ENCODE assay signal across 8 cellular contexts in the genomic region with DNA sequence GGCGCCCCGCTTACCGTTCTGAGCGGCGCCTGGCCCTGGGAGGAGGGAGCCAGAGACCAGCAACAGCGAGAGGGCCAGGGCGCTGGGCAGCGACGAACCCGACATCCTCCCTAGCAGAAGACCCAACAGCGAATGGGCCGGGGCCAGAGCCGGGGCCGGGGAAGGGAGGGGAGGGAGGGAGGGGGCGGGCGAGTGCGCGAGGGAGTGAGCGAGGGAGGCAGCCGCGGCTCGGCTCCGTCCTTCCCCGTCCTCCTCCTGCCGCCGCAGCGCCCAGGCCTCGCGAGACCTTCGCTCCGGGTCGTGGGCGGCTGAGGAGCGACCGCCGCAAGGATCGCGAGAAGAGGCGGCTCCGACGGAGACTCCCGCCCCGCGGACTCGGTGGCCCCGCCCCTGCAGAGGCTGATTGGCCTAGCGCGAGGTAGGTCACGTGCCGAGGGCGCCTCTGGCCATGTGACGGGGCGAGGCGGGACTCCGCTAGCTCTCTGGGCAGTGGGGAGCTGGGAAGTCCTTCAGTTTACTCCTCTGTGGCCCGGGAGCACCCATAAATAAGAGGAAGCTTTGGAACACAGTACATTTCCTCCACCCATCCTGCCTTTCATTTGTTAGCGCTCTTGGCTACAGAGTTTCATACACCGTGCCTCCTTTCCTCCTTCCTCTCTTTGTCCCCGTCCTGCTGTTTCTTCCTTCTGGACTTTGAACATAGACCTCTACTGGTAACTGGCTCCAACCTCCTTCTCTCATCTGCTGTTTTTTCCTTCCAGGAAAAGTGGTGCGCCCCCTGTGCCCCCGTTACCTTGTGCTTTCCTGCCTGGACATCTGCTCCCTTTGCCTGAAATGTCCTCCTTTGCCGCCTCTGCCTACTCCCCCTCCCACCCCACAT. TPM values are rescaled to one million over a fixed set of nuclear protein-coding genes. Genes with fewer than 3 reads are reported as not detected.
DNase-seq lines count a peak whose midpoint lies in the region; ATAC-seq and TF ChIP-seq lines count a peak whose summit lies in the region.

NPTN (minus strand) TSS at position 279 of the 880 bp plus-strand sequence; CDS start at position 105, 174 bp downstream.

- WGBS in thymus = 3% methylated on average over 62 of the region's 62 CpGs

- no peaks in the 10 kb centered on the region for H3K36me3 ChIP-seq in thymus (ENCODE audit: control insufficient read depth, insufficient read depth)

- H3K4me1 Mint-ChIP-seq in activated naive CD8-positive, alpha-beta T cell (ENCODE audit: low read depth) = peaks cover 55% of the 10 kb centered on the region
- H3K4me1 Mint-ChIP-seq in glutamatergic neuron (ENCODE audit: low read depth, unreplicated experiment) = peaks cover 33% of the 10 kb centered on the region
- H3K4me1 Mint-ChIP-seq in osteocyte (ENCODE audit: unreplicated experiment) = peaks cover 78% of the 10 kb centered on the region

- H3K4me3 Mint-ChIP-seq in activated naive CD8-positive, alpha-beta T cell = peak within 1 kb of the TSS; percentile 93
- H3K4me3 Mint-ChIP-seq in glutamatergic neuron (ENCODE audit: unreplicated experiment) (peak within 1 kb of the TSS; percentile 90), osteocyte (ENCODE audit: unreplicated experiment) (peak within 1 kb of the TSS; percentile 79)

- no peaks in the 10 kb centered on the region for H3K36me3 Mint-ChIP-seq in activated naive CD8-positive, alpha-beta T cell
- no peaks in the 10 kb centered on the region for H3K36me3 Mint-ChIP-seq in glutamatergic neuron (ENCODE audit: unreplicated experiment)
- H3K36me3 Mint-ChIP-seq in osteocyte (ENCODE audit: unreplicated experiment) = no peaks in the 10 kb centered on the region

- H3K27ac ChIP-seq in thymus (ENCODE audit: low read depth) = peak within 1 kb of the TSS; percentile 62

- ATAC-seq in HG02610 (IDR thresholded peaks at IDR 0.05; ENCODE audit: unreplicated experiment) = peak; percentile 86

- H3K9me3 Mint-ChIP-seq in activated naive CD8-positive, alpha-beta T cell (ENCODE audit: low read depth) = no peaks in the 10 kb centered on the region
- H3K9me3 Mint-ChIP-seq in glutamatergic neuron (ENCODE audit: unreplicated experiment) (peaks cover 5% of the 10 kb centered on the region), osteocyte (ENCODE audit: unreplicated experiment) (no peaks in the 10 kb centered on the region)

- peaks cover 5% of the 10 kb centered on the region for H3K27me3 Mint-ChIP-seq in activated naive CD8-positive, alpha-beta T cell
- H3K27me3 Mint-ChIP-seq in glutamatergic neuron (ENCODE audit: unreplicated experiment) (peaks cover 3% of the 10 kb centered on the region), osteocyte (ENCODE audit: unreplicated experiment) (no peaks in the 10 kb centered on the region)

- no peaks in the 10 kb centered on the region for H3K9me3 ChIP-seq in thymus (ENCODE audit: control insufficient read depth)

- H3K4me3 ChIP-seq in GM08714 (ENCODE audit: low read length) (peak within 1 kb of the TSS; percentile 82), thymus (ENCODE audit: low read length) (peak within 1 kb of the TSS; percentile 99)

- H3K27me3 ChIP-seq in thymus (ENCODE audit: control insufficient read depth, insufficient read depth) = no peaks in the 10 kb centered on the region

- DNase-seq in NCI-H1092 treated with DMSO at 0.1 percent for 48 hours (lab: John Stamatoyannopoulos, UW) = peak; percentile 89
- DNase-seq in SKM-1 (lab: John Stamatoyannopoulos, UW; ENCODE audit: unreplicated experiment) = peak; percentile 85
- DNase-seq in glutamatergic neuron = peak; percentile 100
- DNase-seq in osteocyte (ENCODE audit: extremely low spot score, unreplicated experiment) = peak; percentile 100

- TF ChIP-seq CTCF in glutamatergic neuron (IDR thresholded peaks at IDR 0.05; ENCODE audit: partially characterized antibody, unreplicated experiment) (no peak), osteocyte (IDR thresholded peaks at IDR 0.05) (peak; percentile 15)

- peak within 1 kb of the TSS; percentile 92 for H3K27ac Mint-ChIP-seq in activated naive CD8-positive, alpha-beta T cell
- H3K27ac Mint-ChIP-seq in glutamatergic neuron (ENCODE audit: unreplicated experiment) (peak within 1 kb of the TSS; percentile 97), osteocyte (ENCODE audit: unreplicated experiment) (peak within 1 kb of the TSS; percentile 100)

- peaks cover 10% of the 10 kb centered on the region for H3K4me1 ChIP-seq in thymus (ENCODE audit: control insufficient read depth, insufficient read depth, low read length)

RNA-seq across cellular contexts. Expression of gene NPTN, which starts in this region (rescaled TPM):
- total RNA-seq in glutamatergic neuron (ENCODE audit: unreplicated experiment) (86.6 TPM), osteocyte (192 and 194 TPM in 2 replicates)
- 45.9 TPM for polyA plus RNA-seq in thymus

Comparison
In these comparisons a context has a peak if more than half of its experiments do, and no peak if none do; other contexts are left out.
1. Peak in every context shown above with its lines: DNase-seq, ATAC-seq, H3K4me3 ChIP-seq and H3K27ac ChIP-seq.